In genomic region chr18:77054606-77055428, GRCh38 we compare ENCODE assay signal across 1 cellular context.
A peak's percentile ranks its signal among the peaks of the same experiment; 100 is the strongest.
TF ChIP-seq lines count a peak whose summit lies in the region.

No MANE protein-coding gene starts in this region.

TF ChIP-seq in K562, 482 proteins besides CTCF, POLR2A, EP300 and RAD21 (continued from another document):
- TF ChIP-seq ARID4B (CRISPR knock-in tag; IDR thresholded peaks at IDR 0.05) = no peak
- TF ChIP-seq ZBTB12 (CRISPR knock-in tag; IDR thresholded peaks at IDR 0.05) = peak; percentile 32; the same call in 1 of the 2 replicates
- TF ChIP-seq SMARCE1 (IDR thresholded peaks at IDR 0.05) = no peak
